ENCODE assay signal across 8 cellular contexts in the genomic region with DNA sequence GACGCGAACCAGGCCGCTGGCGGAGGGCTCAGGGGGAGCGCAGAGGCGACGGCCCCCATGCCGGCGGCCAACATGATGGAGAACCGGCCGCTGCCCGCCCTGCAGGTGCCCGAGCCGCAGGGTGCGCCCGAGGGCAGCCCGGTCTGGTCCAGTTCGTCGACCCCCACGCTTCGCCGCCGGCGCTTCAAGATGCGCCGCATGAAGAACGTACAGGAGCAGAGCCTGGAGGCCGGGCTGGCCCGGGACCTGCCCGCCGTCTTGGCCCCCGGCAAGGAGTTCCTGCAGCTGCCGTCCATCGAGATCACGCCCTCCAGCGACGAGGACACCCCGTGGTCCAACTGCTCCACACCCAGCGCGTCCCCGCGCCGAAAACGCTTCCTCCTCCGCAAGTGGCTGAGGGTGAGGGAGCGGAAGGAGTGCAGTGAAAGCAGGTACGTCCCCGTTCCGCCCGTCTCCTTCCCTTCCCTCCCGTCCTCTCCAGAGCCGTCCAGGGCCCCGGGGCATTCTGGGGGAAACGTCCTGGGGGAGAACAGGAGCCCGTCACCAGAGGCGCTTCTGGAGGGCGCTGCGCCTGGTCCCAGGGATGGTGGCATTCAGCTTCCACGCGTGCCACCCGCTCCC. TPM values are rescaled to one million over a fixed set of nuclear protein-coding genes. Genes with fewer than 3 reads are reported as not detected.
A peak's percentile ranks its signal among the peaks of the same experiment; 100 is the strongest.
DNase-seq lines count a peak whose midpoint lies in the region; ATAC-seq and TF ChIP-seq lines count a peak whose summit lies in the region.

No MANE protein-coding gene starts in this region.

- in situ Hi-C loops in GM18951 (cut with MboI; ENCODE audit: low sequenced_read_pairs, unreplicated experiment): no loop called here

- ATAC-seq in HG03565 (IDR thresholded peaks at IDR 0.05; ENCODE audit: unreplicated experiment): peak; percentile 34
- peak; percentile 86 for ATAC-seq in left lung

- H3K27ac ChIP-seq in caudate nucleus (ENCODE audit: low read depth, low read length) (peak overlapping the region; percentile 52), left lung (peak overlapping the region; percentile 70 to 86)

- TF ChIP-seq POLR2A in GM18951 (IDR thresholded peaks at IDR 0.05; ENCODE audit: extremely low read depth, insufficient read depth, insufficient read length): peak; percentile 18

- peaks cover 0 to 32% of the 10 kb centered on the region in 2 donors for H3K4me1 ChIP-seq in left lung

- DNase-seq in AG08395 (ENCODE audit: low spot score): peak; percentile 51
- DNase-seq in T1000 (lab: John Stamatoyannopoulos, UW): peak; percentile 33
- peak in 13 of 61 donors; percentile 3 to 41 (median 18) for DNase-seq in caudate nucleus (lab: John Stamatoyannopoulos, UW)
- peak; percentile 87 to 96 for DNase-seq in left lung
- peak; percentile 34 to 46 for DNase-seq in stimulated activated CD4-positive, alpha-beta T cell treated with anti-CD3 and anti-CD28 coated beads, Interleukin-4, amount 100 ng/mL, for 4 hours
- DNase-seq in NCI-H146 (lab: John Stamatoyannopoulos, UW): no peak

- no peaks in the 10 kb centered on the region for H3K9me3 ChIP-seq in left lung

- H3K4me3 ChIP-seq in left lung: peak overlapping the region; percentile 49 to 65

- H3K36me3 ChIP-seq in left lung: no peaks in the 10 kb centered on the region

- TF ChIP-seq CTCF in left lung (IDR thresholded peaks at IDR 0.05): no peak

- peaks cover 9 to 33% of the 10 kb centered on the region in 2 donors for H3K27me3 ChIP-seq in left lung

- intact Hi-C loops in left lung (cut with DNase I): no loop called here

RNA-seq across cellular contexts. Expression of gene GRAMD1B, which starts 0.8 kb away (rescaled TPM):
- 1 to 10 TPM; 4.2 to 7.4 TPM for total RNA-seq in left lung
